ENCODE assay signal across 18 cellular contexts in genomic region chr3:134517796-134518195, GRCh38. TPM values are rescaled to one million over a fixed set of nuclear protein-coding genes. Genes with fewer than 3 reads are reported as not detected.
DNase-seq lines count a peak whose midpoint lies in the region; ATAC-seq, FAIRE-seq and TF ChIP-seq lines count a peak whose summit lies in the region.
"Had no signal": no experiment of that assay in that cellular context is flagged by ENCODE, and none has a peak within 500 bp of the region (broad histone marks: within the 10 kb centered on the region; RNA-seq: fewer than 3 reads in every experiment).

No MANE protein-coding gene starts in this region.

- peak overlapping the region; percentile 76 for H3K27ac Mint-ChIP-seq in HFFc6
- H3K27ac Mint-ChIP-seq: CD4-positive, CD25-positive, alpha-beta regulatory T cell had no signal

- no peaks in the 10 kb centered on the region for H3K4me1 ChIP-seq in Peyer's patch
- H3K4me1 ChIP-seq: body of pancreas had no signal

- TF ChIP-seq CTCF in AG10803 (conservative IDR thresholded peaks at IDR 0.05; ENCODE audit: low read length), result no peak
- TF ChIP-seq CTCF in HFFc6 (IDR thresholded peaks at IDR 0.05), result no peak
- TF ChIP-seq CTCF in bronchial epithelial cell (IDR thresholded peaks at IDR 0.05; ENCODE audit: insufficient read depth, low read length, severe bottlenecking), result no peak
- no peak for TF ChIP-seq CTCF in Peyer's patch (IDR thresholded peaks at IDR 0.05)

- H3K4me3 ChIP-seq in AG10803 (ENCODE audit: low read length) (peak overlapping the region; percentile 17; the same call in 1 of the 2 replicates), bronchial epithelial cell (ENCODE audit: low read depth, low read length) (no peak overlapping the region), Peyer's patch (no peak overlapping the region)
- H3K4me3 ChIP-seq: body of pancreas, mucosa of descending colon, ovary had no signal

- H3K4me1 Mint-ChIP-seq in HFFc6 (ENCODE audit: low read depth), result peaks cover 27% of the 10 kb centered on the region

- no peak overlapping the region for H3K27ac ChIP-seq in Peyer's patch
- H3K27ac ChIP-seq: body of pancreas, ovary, VCaP had no signal

- FAIRE-seq in bronchial epithelial cell (lab: Jason Lieb, UNC) (no peak), GM12891 (lab: Jason Lieb, UNC) (no peak)
- FAIRE-seq: GM12892 had no signal

- H3K27me3 ChIP-seq in bronchial epithelial cell (ENCODE audit: control insufficient read depth, insufficient read depth, low read length) (no peaks in the 10 kb centered on the region), Peyer's patch (no peaks in the 10 kb centered on the region)
- H3K27me3 ChIP-seq: body of pancreas, ovary had no signal

- H3K36me3 Mint-ChIP-seq in HFFc6 (ENCODE audit: low read depth), result peaks cover 26% of the 10 kb centered on the region

- H3K9me3 Mint-ChIP-seq in HFFc6, result peaks cover 8% of the 10 kb centered on the region

- H3K4me3 Mint-ChIP-seq in HFFc6, result peak overlapping the region; percentile 82
- H3K4me3 Mint-ChIP-seq: CD4-positive, CD25-positive, alpha-beta regulatory T cell had no signal

- H3K27me3 Mint-ChIP-seq in HFFc6 (ENCODE audit: insufficient read depth), result no peaks in the 10 kb centered on the region
- H3K27me3 Mint-ChIP-seq: CD4-positive, CD25-positive, alpha-beta regulatory T cell had no signal

- H3K36me3 ChIP-seq in bronchial epithelial cell (ENCODE audit: control insufficient read depth, insufficient read depth, low read length), result no peaks in the 10 kb centered on the region
- no peaks in the 10 kb centered on the region for H3K36me3 ChIP-seq in Peyer's patch
- H3K36me3 ChIP-seq: ovary had no signal

- H3K9me3 ChIP-seq in Peyer's patch, result no peaks in the 10 kb centered on the region
- H3K9me3 ChIP-seq: body of pancreas, ovary had no signal

- DNase-seq in AG10803 (ENCODE audit: low read depth), result peak; percentile 38
- DNase-seq in HFFc6, result peak; percentile 11
- DNase-seq in bronchial epithelial cell (ENCODE audit: low read depth), result peak; percentile 20
- peak; percentile 18 to 48 for DNase-seq in lung microvascular endothelial cell (ENCODE audit: low read depth in 2 of 2)
- DNase-seq in GM12891 (ENCODE audit: insufficient read length, low spot score), result no peak
- DNase-seq in Peyer's patch, result no peak
- DNase-seq: body of pancreas; CD4-positive, CD25-positive, alpha-beta regulatory T cell; effector memory CD4-positive, alpha-beta T cell; islet precursor cell; MM.1S; mucosa of descending colon; ovary; substantia nigra had no signal

- ATAC-seq in HG03469 (IDR thresholded peaks at IDR 0.05; ENCODE audit: unreplicated experiment) (no peak), GM18861 (IDR thresholded peaks at IDR 0.05; ENCODE audit: unreplicated experiment) (no peak)
- ATAC-seq: body of pancreas, mucosa of descending colon had no signal

- TF ChIP-seq POLR2A in GM12891 (IDR thresholded peaks at IDR 0.05; ENCODE audit: low read depth, low read length), result no peak
- TF ChIP-seq POLR2A in Peyer's patch (IDR thresholded peaks at IDR 0.05), result no peak

TF ChIP-seq in GM12891, 5 proteins besides CTCF, POLR2A, EP300 and RAD21:
- no peak for TF ChIP-seq SPI1 (IDR thresholded peaks at IDR 0.05; ENCODE audit: low read depth, low read length)
- no peak for TF ChIP-seq POU2F2 (IDR thresholded peaks at IDR 0.05; ENCODE audit: low read depth, low read length)
- no peak for TF ChIP-seq POLR2AphosphoS5 (IDR thresholded peaks at IDR 0.05; ENCODE audit: low read depth, low read length)
- TF ChIP-seq PAX5 (IDR thresholded peaks at IDR 0.05; ENCODE audit: insufficient read depth, low read length, severe bottlenecking), result no peak
- TF ChIP-seq TAF1 (IDR thresholded peaks at IDR 0.05; ENCODE audit: low read depth, low read length), result no peak

RNA-seq across cellular contexts. Expression of gene CEP63, which starts 31.9 kb away (rescaled TPM):
- 10 to 100 TPM; 17.3 to 23.3 (median 21.3) TPM for total RNA-seq in HFFc6 (2021; fragmentation: NEBNext Ultra II Directional; extraction: Animal tissue kit (Norgen Biotek cat#: 25700))
- total RNA-seq in bronchial epithelial cell (10.3 and 22.4 TPM in 2 replicates), lung microvascular endothelial cell (13.1 and 15.7 TPM in 2 replicates), Peyer's patch (10 to 100 TPM; 13.3 to 67.7 (median 19.6) TPM)
- polyA plus RNA-seq in GM12891 (2012; ENCODE audit: low read depth, missing spikeins), result 18.4 TPM

RNA-seq across cellular contexts. Expression of gene ANAPC13, which starts 32.0 kb away (rescaled TPM):
- total RNA-seq in HFFc6 (2021; fragmentation: NEBNext Ultra II Directional; extraction: Animal tissue kit (Norgen Biotek cat#: 25700)), result 100 to 1,000 TPM; 123 to 152 (median 137) TPM
- total RNA-seq in bronchial epithelial cell (45.3 and 66.4 TPM in 2 replicates), lung microvascular endothelial cell (39.9 and 53.0 TPM in 2 replicates), Peyer's patch (10 to 100 TPM; 24.5 to 50.3 (median 39.9) TPM)
- 38.3 TPM for polyA plus RNA-seq in GM12891 (2012; ENCODE audit: low read depth, missing spikeins)

Comparison
In these comparisons a context has a peak if more than half of its experiments do, and no peak if none do; other contexts are left out.
1. DNase-seq: peak in AG10803 (single experiment), HFFc6 (single experiment), bronchial epithelial cell (single experiment) and lung microvascular endothelial cell (2 of 2); none in GM12891 (single experiment) and Peyer's patch (0 of 3).